In the genomic region with DNA sequence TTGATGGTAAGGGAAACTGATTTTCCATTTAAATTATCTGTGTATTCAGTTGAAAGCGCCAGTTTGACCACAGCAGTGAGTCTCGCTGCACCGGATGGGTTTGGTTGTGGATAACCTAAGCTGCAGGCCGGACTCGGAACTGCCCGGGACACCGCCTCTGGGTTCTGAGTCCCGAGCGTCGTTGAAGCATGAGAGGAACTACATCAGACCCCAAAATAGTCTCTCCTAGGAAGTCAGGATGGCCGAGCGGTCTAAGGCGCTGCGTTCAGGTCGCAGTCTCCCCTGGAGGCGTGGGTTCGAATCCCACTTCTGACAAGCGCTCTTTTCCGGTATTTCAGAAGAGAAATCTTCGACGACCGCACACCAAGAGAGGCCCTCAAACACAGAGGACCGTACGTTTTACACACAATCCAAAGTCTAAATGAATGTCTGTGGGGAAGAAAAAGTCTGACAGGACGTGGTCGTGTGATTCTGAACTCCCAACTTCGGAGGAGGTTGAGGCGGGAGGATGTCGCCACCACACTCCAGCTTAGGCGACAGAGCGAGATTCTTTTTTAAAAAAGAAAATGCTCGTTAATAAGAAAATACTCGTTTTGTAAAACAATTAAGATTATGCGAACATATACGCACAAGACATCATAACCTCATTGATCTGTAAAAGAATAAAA, we compare ENCODE assay signal across 8 cellular contexts. TPM values are rescaled to one million over a fixed set of nuclear protein-coding genes. Genes with fewer than 3 reads are reported as not detected.
A peak's percentile ranks its signal among the peaks of the same experiment; 100 is the strongest.
DNase-seq lines count a peak whose midpoint lies in the region; ATAC-seq, FAIRE-seq and TF ChIP-seq lines count a peak whose summit lies in the region.

No MANE protein-coding gene starts in this region.

- H3K9me3 ChIP-seq in BLaER1 treated with 17β-estradiol and CSF1 and Interleukin-3, amounts not matched to agents 10 nM and 100 nM (replicated peaks in 1 of 11): peaks cover 0 to 3% (median 0%) of the 10 kb centered on the region in 11 experiments; a peak in 1 of 22 replicates
- H3K9me3 ChIP-seq in H1 (ENCODE audit: insufficient read depth in 2 of 2, low read depth in 1 of 2, low read length in 1 of 2) (no peaks in the 10 kb centered on the region), mesenchymal stem cell (ENCODE audit: control insufficient read depth, low read length) (no peaks in the 10 kb centered on the region)

- WGBS in H1 (ENCODE audit: extremely low coverage in 1 of 2, insufficient coverage in 1 of 2, insufficient read length in 1 of 2, insufficient replicate concordance in 2 of 2, low coverage in 1 of 2, low lambda C conversion rate in 2 of 2, missing lambda C conversion rate in 1 of 2), 2 experiments: 2% methylated on average over 35 of the region's 35 CpGs; no CpG with 5 or more reads in 1 of the 2 experiments
- WGBS in mesenchymal stem cell: 2% methylated on average over 22 of the region's 35 CpGs

- no peak overlapping the region for H3K14ac ChIP-seq in H1 (ENCODE audit: insufficient read length)
- no peak overlapping the region for H3K14ac ChIP-seq in mesenchymal stem cell (ENCODE audit: low read length in 2 of 2)

- 0 out of 4 replicates have a peak, but pooled peaks have one; percentile 0 to 8 for TF ChIP-seq RAD21 in H1 (IDR thresholded peaks at IDR 0.05 in 1 of 2, conservative IDR thresholded peaks at IDR 0.05 in 1 of 2; ENCODE audit: low read depth in 2 of 2, low read length in 2 of 2)

- H3K36me3 ChIP-seq in BLaER1 treated with 17β-estradiol and CSF1 and Interleukin-3, amounts not matched to agents 10 nM and 100 nM: no peaks in the 10 kb centered on the region
- H3K36me3 ChIP-seq in H1 (ENCODE audit: control insufficient read depth in 2 of 4, insufficient read depth in 4 of 4, low read length in 3 of 4): no peaks in the 10 kb centered on the region
- H3K36me3 ChIP-seq in mesenchymal stem cell (ENCODE audit: control insufficient read depth in 1 of 2, insufficient read depth in 2 of 2, low read depth in 1 of 2, low read length in 2 of 2): no peaks in the 10 kb centered on the region

- peak overlapping the region; percentile 66 to 91 (median 73) for H3K4me2 ChIP-seq in BLaER1 treated with 17β-estradiol and CSF1 and Interleukin-3, amounts not matched to agents 10 nM and 100 nM
- peak overlapping the region; percentile 53 to 91 for H3K4me2 ChIP-seq in H1 (ENCODE audit: insufficient read depth in 1 of 2, low read depth in 2 of 2, low read length in 2 of 2)
- peak overlapping the region; percentile 71 for H3K4me2 ChIP-seq in mesenchymal stem cell (ENCODE audit: low read length, poor library complexity, severe bottlenecking)

- no peaks in the 10 kb centered on the region for H3K79me2 ChIP-seq in H1 (ENCODE audit: control insufficient read depth in 1 of 2, insufficient read depth in 2 of 2, low read length in 2 of 2)

- H4K91ac ChIP-seq in H1 (replicated peaks; ENCODE audit: insufficient read length, low read length) (no peak overlapping the region), mesenchymal stem cell (ENCODE audit: low read length) (no peak overlapping the region)

- H3K9ac ChIP-seq in BLaER1 treated with 17β-estradiol and CSF1 and Interleukin-3, amounts not matched to agents 10 nM and 100 nM: peak overlapping the region; percentile 68 to 82 (median 79)
- peak overlapping the region in 1 of 4 experiments; percentile 49; a peak in 3 of 7 replicates for H3K9ac ChIP-seq in H1 (replicated peaks in 1 of 4; ENCODE audit: extremely low read depth in 1 of 4, low read depth in 3 of 4, low read length in 3 of 4)
- peak overlapping the region; percentile 85 for H3K9ac ChIP-seq in mesenchymal stem cell (ENCODE audit: low read length)

- H2BK12ac ChIP-seq in H1 (ENCODE audit: low read depth, low read length) (no peak overlapping the region), mesenchymal stem cell (ENCODE audit: low read length in 2 of 2) (no peak overlapping the region)

- TF ChIP-seq POLR2A in H1 (IDR thresholded peaks at IDR 0.05; ENCODE audit: control extremely low read depth in 1 of 2, low read depth in 2 of 2, low read length in 2 of 2): no peak

- ATAC-seq in GM19397 (IDR thresholded peaks at IDR 0.05; ENCODE audit: unreplicated experiment) (peak; percentile 46), HG03558 (IDR thresholded peaks at IDR 0.05; ENCODE audit: extremely low read depth, unreplicated experiment) (peak; percentile 27)

- H4K8ac ChIP-seq in H1 (ENCODE audit: extremely low read depth, insufficient read depth, low read length) (no peak overlapping the region), mesenchymal stem cell (ENCODE audit: low read length) (no peak overlapping the region)

- H4K5ac ChIP-seq in H1 (ENCODE audit: insufficient read length, low read depth, low read length): no peak overlapping the region

- no peaks in the 10 kb centered on the region for H4K20me1 ChIP-seq in BLaER1 treated with 17β-estradiol and CSF1 and Interleukin-3, amounts not matched to agents 10 nM and 100 nM
- H4K20me1 ChIP-seq in H1 (replicated peaks in 1 of 2; ENCODE audit: control insufficient read depth in 1 of 2, insufficient read depth in 2 of 2, low read length in 2 of 2): no peaks in the 10 kb centered on the region

- H3K79me1 ChIP-seq in H1 (ENCODE audit: low read depth, low read length) (no peaks in the 10 kb centered on the region), mesenchymal stem cell (replicated peaks; ENCODE audit: low read length, poor library complexity, severe bottlenecking) (no peaks in the 10 kb centered on the region)

- peak; percentile 75 for FAIRE-seq in H1 (lab: Jason Lieb, UNC)

- POLR2A ChIA-PET in H1 (lab: Charles Lee; ENCODE audit: partially characterized antibody): interaction anchor here (0.9 to 5.0 kb wide), 6 partner anchors 16 to 226 kb away, joined by 3 to 47 read pairs (median 4); partner anchors contain the start of genes CIAPIN1, COQ9, POLR2C and PSME3IP1

- H2BK120ac ChIP-seq in H1 (replicated peaks; ENCODE audit: low read depth, low read length) (no peak overlapping the region), mesenchymal stem cell (ENCODE audit: low read depth, low read length) (no peak overlapping the region)

- H3K18ac ChIP-seq in H1 (ENCODE audit: extremely low read depth, low read length) (no peak overlapping the region), mesenchymal stem cell (ENCODE audit: low read depth in 1 of 2, low read length in 2 of 2) (no peak overlapping the region)

- H2AK5ac ChIP-seq in H1 (ENCODE audit: low read depth, low read length): no peak overlapping the region
- H2AK5ac ChIP-seq in mesenchymal stem cell (ENCODE audit: low read length, severe bottlenecking): no peak overlapping the region

- H3K27me3 ChIP-seq in BLaER1 treated with 17β-estradiol and CSF1 and Interleukin-3, amounts not matched to agents 10 nM and 100 nM: no peaks in the 10 kb centered on the region
- peaks cover 0 to 6% (median 2%) of the 10 kb centered on the region in 4 experiments; a peak in 2 of 7 replicates for H3K27me3 ChIP-seq in H1 (replicated peaks in 1 of 4; ENCODE audit: control insufficient read depth in 3 of 4, extremely low read depth in 1 of 4, insufficient read depth in 3 of 4, low read length in 3 of 4)
- H3K27me3 ChIP-seq in mesenchymal stem cell (ENCODE audit: control insufficient read depth in 1 of 2, insufficient read depth in 1 of 2, low read length in 2 of 2): peaks cover 0 to 6% of the 10 kb centered on the region in 2 experiments

- H2BK15ac ChIP-seq in H1 (ENCODE audit: low read length) (no peak overlapping the region), mesenchymal stem cell (ENCODE audit: low read depth, poor library complexity, severe bottlenecking) (no peak overlapping the region)

- H3K27ac ChIP-seq in BLaER1 treated with 17β-estradiol and CSF1 and Interleukin-3, amounts not matched to agents 10 nM and 100 nM: peak overlapping the region; percentile 68 to 86 (median 78)
- H3K27ac ChIP-seq in H1 (ENCODE audit: low read depth, low read length): no peak overlapping the region
- H3K27ac ChIP-seq in mesenchymal stem cell (ENCODE audit: low read length, poor library complexity, severe bottlenecking): peak overlapping the region; percentile 90

- CTCF ChIA-PET in H1 (lab: Charles Lee; ENCODE audit: partially characterized antibody): interaction anchor here (0.6 to 18.2 kb wide), 22 partner anchors 9 to 337 kb away, joined by 3 to 513 read pairs (median 4); partner anchors contain the start of gene CCL17

- H3K23ac ChIP-seq in H1 (ENCODE audit: insufficient read length) (no peak overlapping the region), mesenchymal stem cell (ENCODE audit: low read length in 2 of 2) (no peak overlapping the region)

- no peak overlapping the region for H3K56ac ChIP-seq in H1 (replicated peaks; ENCODE audit: insufficient read length, low read depth, low read length)

- H3K4me3 ChIP-seq in BLaER1 treated with 17β-estradiol and CSF1 and Interleukin-3, amounts not matched to agents 10 nM and 100 nM: peak overlapping the region; percentile 51 to 70 (median 62)
- peak overlapping the region; percentile 74 to 90 (median 80) for H3K4me3 ChIP-seq in H1 (ENCODE audit: extremely low read depth in 1 of 4, insufficient read depth in 2 of 4, low read depth in 3 of 4, low read length in 4 of 4)
- peak overlapping the region in 1 of 2 experiments; percentile 83 for H3K4me3 ChIP-seq in mesenchymal stem cell (ENCODE audit: insufficient read depth in 1 of 2, low read depth in 1 of 2, low read length in 2 of 2)

- TF ChIP-seq CTCF in H1 (IDR thresholded peaks at IDR 0.05; ENCODE audit: control extremely low read depth in 1 of 3, insufficient read depth in 1 of 3, low read depth in 1 of 3, low read length in 3 of 3): peak in 1 of 3 experiments; percentile 7; a peak in 1 of 4 replicates

- no peak overlapping the region for H2BK20ac ChIP-seq in H1 (ENCODE audit: low read length)

- DNase-seq in NK-92 (lab: John Stamatoyannopoulos, UW; ENCODE audit: unreplicated experiment): peak; percentile 33
- DNase-seq in activated CD8-positive, alpha-beta memory T cell treated with anti-CD3 and anti-CD28 coated beads for 4 hours (ENCODE audit: low read depth in 2 of 2): peak; percentile 62 to 64
- peak; percentile 80 to 95 for DNase-seq in H1 (ENCODE audit: low read depth in 1 of 2, low spot score in 2 of 2)
- peak; percentile 98 for DNase-seq in mesenchymal stem cell
- DNase-seq in stimulated activated CD8-positive, alpha-beta memory T cell treated with anti-CD3 and anti-CD28 coated beads, Interleukin-12 subunit alpha, Interleukin-12 subunit beta, amount 100 ng/mL, for 4 hours (ENCODE audit: low read depth): peak; percentile 61

- H3K23me2 ChIP-seq in H1 (ENCODE audit: low read depth, low read length): peaks cover 6% of the 10 kb centered on the region; the same call in 1 of the 2 replicates

- H2AFZ ChIP-seq in H1 (ENCODE audit: low read length): peak overlapping the region; percentile 89
- H2AFZ ChIP-seq in mesenchymal stem cell (ENCODE audit: low read depth, low read length): no peak overlapping the region

- no peak overlapping the region for H3K4ac ChIP-seq in H1 (replicated peaks; ENCODE audit: insufficient read length, low read depth, low read length)
- H3K4ac ChIP-seq in mesenchymal stem cell (ENCODE audit: low read depth in 1 of 2, low read length in 2 of 2): no peak overlapping the region

- H3K4me1 ChIP-seq in BLaER1 treated with 17β-estradiol and CSF1 and Interleukin-3, amounts not matched to agents 10 nM and 100 nM: peaks cover 15 to 29% (median 24%) of the 10 kb centered on the region in 10 experiments
- peaks cover 0 to 5% (median 2%) of the 10 kb centered on the region in 4 experiments; a peak in 3 of 7 replicates for H3K4me1 ChIP-seq in H1 (replicated peaks in 1 of 4; ENCODE audit: control insufficient read depth in 3 of 4, insufficient read depth in 4 of 4, low read length in 3 of 4)
- H3K4me1 ChIP-seq in mesenchymal stem cell (ENCODE audit: control insufficient read depth, insufficient read depth, low read depth, low read length): peaks cover 17% of the 10 kb centered on the region

- TF ChIP-seq EP300 in H1 (IDR thresholded peaks at IDR 0.05; ENCODE audit: borderline replicate concordance in 1 of 2, low read depth in 2 of 2, low read length in 2 of 2): peak in 1 of 2 experiments; percentile 22; a peak in 1 of 3 replicates

- H2BK5ac ChIP-seq in H1 (ENCODE audit: low read depth, low read length) (no peak overlapping the region), mesenchymal stem cell (ENCODE audit: low read depth, low read length, poor library complexity, severe bottlenecking) (no peak overlapping the region)

RNA-seq across cellular contexts. Expression of gene PLLP, which starts 15.4 kb away (rescaled TPM):
- total RNA-seq in H1 (2021; fragmentation: NEBNext Ultra II Directional; extraction: Animal tissue kit (Norgen Biotek cat#: 25700)): 2.3 and 2.9 TPM in 2 replicates
- 9.7 and 10.6 TPM in 2 replicates for polyA plus RNA-seq in H1 (2011; rRNA removed)
- 6.6 TPM for polyA plus RNA-seq in H1 (2011; cell fraction: cytosol; rRNA removed)
- 4.5 TPM for polyA plus RNA-seq in H1 (2011; cell fraction: nucleus; rRNA removed)
- polyA plus RNA-seq in H1 (2012, experiment 1 of 2): 2.7 to 4.6 TPM (median 3.7 TPM) in 4 replicates
- 5.6 TPM for polyA plus RNA-seq in H1 (2012, experiment 2 of 2)
- polyA plus RNA-seq in H1 (2013, experiment 1 of 2): 4.5 TPM
- 5.9 TPM for polyA plus RNA-seq in H1 (2013, experiment 2 of 2)
- 3.9 and 4.3 TPM in 2 replicates for polyA minus RNA-seq in H1 (2011; rRNA and poly(A)+ RNA removed)
- 4.3 TPM for polyA minus RNA-seq in H1 (2011; cell fraction: cytosol; rRNA and poly(A)+ RNA removed)
- polyA minus RNA-seq in H1 (2011; cell fraction: nucleus; rRNA and poly(A)+ RNA removed): 2.7 TPM
- 0.11 TPM for polyA plus RNA-seq in mesenchymal stem cell (2013, experiment 1 of 2)
- 0.03 TPM for polyA plus RNA-seq in mesenchymal stem cell (2013, experiment 2 of 2)

RNA-seq across cellular contexts. Expression of gene ARL2BP, which starts 54.8 kb away (rescaled TPM):
- total RNA-seq in H1 (2021; fragmentation: NEBNext Ultra II Directional; extraction: Animal tissue kit (Norgen Biotek cat#: 25700)): 13.6 and 13.7 TPM in 2 replicates
- 13.3 and 18.3 TPM in 2 replicates for polyA plus RNA-seq in H1 (2011; rRNA removed)
- polyA plus RNA-seq in H1 (2011; cell fraction: cytosol; rRNA removed): 12.6 TPM
- 5.5 TPM for polyA plus RNA-seq in H1 (2011; cell fraction: nucleus; rRNA removed)
- polyA plus RNA-seq in H1 (2012, experiment 1 of 2): 8.6 to 11.7 TPM (median 10.3 TPM) in 4 replicates
- 3.9 TPM for polyA plus RNA-seq in H1 (2012, experiment 2 of 2)
- 11.1 TPM for polyA plus RNA-seq in H1 (2013, experiment 1 of 2)
- polyA plus RNA-seq in H1 (2013, experiment 2 of 2): 11.9 TPM
- polyA minus RNA-seq in H1 (2011; rRNA and poly(A)+ RNA removed): 9.9 TPM in 2 replicates
- polyA minus RNA-seq in H1 (2011; cell fraction: cytosol; rRNA and poly(A)+ RNA removed): 10.2 TPM
- polyA minus RNA-seq in H1 (2011; cell fraction: nucleus; rRNA and poly(A)+ RNA removed): 6.4 TPM
- polyA plus RNA-seq in mesenchymal stem cell (2013, experiment 1 of 2): 81.6 TPM
- 83.7 TPM for polyA plus RNA-seq in mesenchymal stem cell (2013, experiment 2 of 2)

RNA-seq across cellular contexts. Expression of gene CCL22, which starts 58.7 kb away (rescaled TPM):
- not detected in 2 replicates for total RNA-seq in H1 (2021; fragmentation: NEBNext Ultra II Directional; extraction: Animal tissue kit (Norgen Biotek cat#: 25700))
- polyA plus RNA-seq in H1 (2011; rRNA removed): not detected in 2 replicates
- not detected for polyA plus RNA-seq in H1 (2011; cell fraction: cytosol; rRNA removed)
- polyA plus RNA-seq in H1 (2011; cell fraction: nucleus; rRNA removed): not detected
- not detected in 4 replicates for polyA plus RNA-seq in H1 (2012, experiment 1 of 2)
- polyA plus RNA-seq in H1 (2012, experiment 2 of 2): 0.07 TPM
- 0.02 TPM for polyA plus RNA-seq in H1 (2013, experiment 1 of 2)
- 0.07 TPM for polyA plus RNA-seq in H1 (2013, experiment 2 of 2)
- not detected in 2 replicates for polyA minus RNA-seq in H1 (2011; rRNA and poly(A)+ RNA removed)
- not detected for polyA minus RNA-seq in H1 (2011; cell fraction: cytosol; rRNA and poly(A)+ RNA removed)
- polyA minus RNA-seq in H1 (2011; cell fraction: nucleus; rRNA and poly(A)+ RNA removed): not detected
- polyA plus RNA-seq in mesenchymal stem cell (2013, experiment 1 of 2): not detected
- polyA plus RNA-seq in mesenchymal stem cell (2013, experiment 2 of 2): not detected

Comparison
In these comparisons a context has a peak if more than half of its experiments do, and no peak if none do; other contexts are left out.
1. DNase-seq: peak in every context shown above with its lines; median percentile 98 in mesenchymal stem cell; 88 in H1; 63 in activated CD8-positive, alpha-beta memory T cell treated with anti-CD3 and anti-CD28 coated beads for 4 hours; 61 in stimulated activated CD8-positive, alpha-beta memory T cell treated with anti-CD3 and anti-CD28 coated beads, Interleukin-12 subunit alpha, Interleukin-12 subunit beta, amount 100 ng/mL, for 4 hours; 33 in NK-92.